1 cellular context compared by ENCODE assay signal in genomic region chr22:49527611-49528419, GRCh38.
TF ChIP-seq lines count a peak whose summit lies in the region.

No MANE protein-coding gene starts in this region.

TF ChIP-seq in HepG2, 621 proteins besides CTCF, POLR2A, EP300 and RAD21 (continued from another document):
- no peak for TF ChIP-seq IKZF5 (CRISPR knock-in tag; IDR thresholded peaks at IDR 0.05)
